In the genomic region with DNA sequence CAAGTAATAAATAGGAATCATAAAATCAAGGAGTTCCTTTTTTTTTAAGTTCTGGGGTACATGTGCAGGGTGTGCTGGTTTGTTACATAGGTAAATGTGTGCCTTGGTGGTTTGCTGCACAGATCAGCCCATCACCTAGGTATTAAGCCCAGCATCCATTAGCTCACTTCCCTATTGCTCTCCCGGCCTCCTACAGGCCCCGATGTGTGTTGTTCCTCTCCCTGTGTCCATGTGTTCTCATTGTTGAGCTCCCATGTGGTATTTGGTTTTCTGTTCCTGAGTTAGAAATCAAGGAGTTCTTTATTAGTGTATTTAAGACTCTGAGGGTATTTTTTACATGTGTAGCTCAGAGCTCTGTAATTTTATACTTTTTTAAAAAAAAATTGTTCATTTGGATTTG, we compare ENCODE assay signal across 21 cellular contexts.
"Had no signal": no experiment of that assay in that cellular context is flagged by ENCODE, and none has a peak within 500 bp of the region (broad histone marks: within the 10 kb centered on the region; RNA-seq: fewer than 3 reads in every experiment).

No MANE protein-coding gene starts in this region.

- H3K4me3 Mint-ChIP-seq: activated naive CD4-positive, alpha-beta T cell treated with anti-CD3 and anti-CD28 coated beads, Interleukin-2, amount 10 ng/mL, durations not matched to agents 7 days and 5 days; central memory CD8-positive, alpha-beta T cell; neural crest cell; stimulated activated memory B cell treated with anti-CD40 and anti-IgM and Interleukin-4, amounts not matched to agents 10 μg/mL and 1 μg/mL and 100 μg/mL, for 72 hours had no signal

- H3K4me3 ChIP-seq: colonic mucosa, left lung, sigmoid colon, thoracic aorta, upper lobe of right lung had no signal

- H3K4me1 ChIP-seq: colonic mucosa, left lung, upper lobe of right lung had no signal

- H3K27ac Mint-ChIP-seq: activated naive CD4-positive, alpha-beta T cell treated with anti-CD3 and anti-CD28 coated beads, Interleukin-2, amount 10 ng/mL, durations not matched to agents 7 days and 5 days; stimulated activated memory B cell treated with anti-CD40 and anti-IgM and Interleukin-4, amounts not matched to agents 10 μg/mL and 1 μg/mL and 100 μg/mL, for 72 hours had no signal

- H3K4me1 Mint-ChIP-seq: activated naive CD4-positive, alpha-beta T cell treated with anti-CD3 and anti-CD28 coated beads, Interleukin-2, amount 10 ng/mL, durations not matched to agents 7 days and 5 days; central memory CD8-positive, alpha-beta T cell; neural crest cell had no signal

- H3K36me3 ChIP-seq: colonic mucosa had no signal

- H3K9me3 ChIP-seq: colonic mucosa, left lung, sigmoid colon, thoracic aorta, upper lobe of right lung had no signal

- H3K27me3 Mint-ChIP-seq: activated naive CD4-positive, alpha-beta T cell treated with anti-CD3 and anti-CD28 coated beads, Interleukin-2, amount 10 ng/mL, durations not matched to agents 7 days and 5 days; central memory CD8-positive, alpha-beta T cell; stimulated activated memory B cell treated with anti-CD40 and anti-IgM and Interleukin-4, amounts not matched to agents 10 μg/mL and 1 μg/mL and 100 μg/mL, for 72 hours had no signal

- H3K9me3 Mint-ChIP-seq: activated naive CD4-positive, alpha-beta T cell treated with anti-CD3 and anti-CD28 coated beads, Interleukin-2, amount 10 ng/mL, durations not matched to agents 7 days and 5 days; central memory CD8-positive, alpha-beta T cell; neural crest cell; stimulated activated memory B cell treated with anti-CD40 and anti-IgM and Interleukin-4, amounts not matched to agents 10 μg/mL and 1 μg/mL and 100 μg/mL, for 72 hours had no signal

- H3K27me3 ChIP-seq: brain microvascular endothelial cell, colonic mucosa, left lung, sigmoid colon, upper lobe of right lung had no signal

- H3K27ac ChIP-seq: brain microvascular endothelial cell, colonic mucosa, left lung, sigmoid colon, thoracic aorta, upper lobe of right lung had no signal

- ATAC-seq: left lung; stimulated activated memory B cell treated with anti-CD40 and anti-IgM and Interleukin-4, amounts not matched to agents 10 μg/mL and 1 μg/mL and 100 μg/mL, for 72 hours; upper lobe of right lung had no signal

- DNase-seq: activated CD4-positive, CD25-positive, alpha-beta regulatory T cell treated with anti-CD3 and anti-CD28 coated beads, Interleukin-2, amount 50 U/mL, for 72 hours; activated CD8-positive, alpha-beta memory T cell treated with anti-CD3 and anti-CD28 coated beads for 24 hours; activated CD8-positive, alpha-beta memory T cell treated with anti-CD3 and anti-CD28 coated beads, Interleukin-2, amount 50 U/mL, for 48 hours; activated effector memory CD4-positive, alpha-beta T cell treated with Interleukin-2 at 50 U/mL for 16 hours; activated naive CD4-positive, alpha-beta T cell treated with anti-CD3 and anti-CD28 coated beads, Interleukin-2, amount 10 ng/mL, durations not matched to agents 7 days and 5 days; activated T-cell treated with anti-CD3 and anti-CD28 coated beads, Interleukin-2, amount 50 U/mL, for 48 hours; aorta; brain microvascular endothelial cell; colonic mucosa; foreskin melanocyte; glutamatergic neuron; hypothalamus; left lung; mammary epithelial cell; sigmoid colon; stimulated activated CD4-positive, alpha-beta T cell treated with anti-CD3 and anti-CD28 coated beads, Interleukin-4, amount 100 ng/mL, for 4 hours; upper lobe of right lung had no signal
